ENCODE assay signal across 15 cellular contexts in the genomic region with DNA sequence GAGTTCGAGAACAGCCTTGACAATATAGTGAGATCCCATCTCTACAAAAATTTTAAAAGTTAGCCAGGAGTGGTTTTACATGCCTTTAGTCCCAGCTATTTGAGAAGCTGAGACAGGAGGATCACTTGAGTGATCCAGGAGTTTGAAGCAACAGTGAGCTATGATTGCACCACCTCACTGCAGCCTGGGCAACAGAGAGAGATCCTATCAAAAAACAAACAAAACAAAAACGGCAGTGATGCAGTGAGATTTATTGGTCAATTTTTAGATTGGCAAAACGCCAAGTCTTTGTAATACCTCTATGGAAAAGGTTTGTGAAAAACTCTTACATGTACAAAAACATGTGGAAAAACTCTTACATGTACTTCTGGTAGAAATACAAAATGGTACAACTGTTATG.
DNase-seq lines count a peak whose midpoint lies in the region; ATAC-seq, FAIRE-seq and TF ChIP-seq lines count a peak whose summit lies in the region.
"Had no signal": no experiment of that assay in that cellular context is flagged by ENCODE, and none has a peak within 500 bp of the region (broad histone marks: within the 10 kb centered on the region; RNA-seq: fewer than 3 reads in every experiment).

No MANE protein-coding gene starts in this region.

- dilution Hi-C loops in endothelial cell of umbilical vein (cut with MboI; ENCODE audit: extremely low pct_ligation_motif_present, low sequenced_read_pairs): no loop called here

- no peak for ATAC-seq in naive thymus-derived CD8-positive, alpha-beta T cell

- peak; percentile 3 for DNase-seq in DMS53 (lab: John Stamatoyannopoulos, UW)
- DNase-seq in DMS53 treated with DMSO at 0.1 percent for 48 hours (lab: John Stamatoyannopoulos, UW; ENCODE audit: unreplicated experiment): no peak
- peak; percentile 31 for DNase-seq in NCI-H69 (lab: John Stamatoyannopoulos, UW)
- DNase-seq in endothelial cell of umbilical vein (ENCODE audit: low read depth, low spot score): peak; percentile 56
- DNase-seq in mesothelial cell of epicardium (ENCODE audit: low spot score in 2 of 2, unreplicated experiment in 2 of 2): no peak
- DNase-seq in naive thymus-derived CD8-positive, alpha-beta T cell: no peak
- no peak for DNase-seq in HTR-8/SVneo (ENCODE audit: insufficient read length, low spot score)
- DNase-seq in activated T-cell treated with anti-CD3 and anti-CD28 coated beads, Interleukin-2, amount 50 U/mL, for 1 hour: no peak
- DNase-seq: caudate nucleus; NCI-H1436 treated with DMSO at 0.1 percent for 48 hours; stimulated activated CD4-positive, alpha-beta T cell treated with anti-CD3 and anti-CD28 coated beads, Interleukin-1b, Interleukin-23, amount 100 ng/mL, for 48 hours; stimulated activated CD8-positive, alpha-beta memory T cell treated with anti-CD3 and anti-CD28 coated beads, Interleukin-4, amount 100 ng/mL, for 48 hours; thyroid gland had no signal

- no peaks in the 10 kb centered on the region for H3K4me1 ChIP-seq in endothelial cell of umbilical vein (ENCODE audit: control insufficient read depth, extremely low read depth, insufficient read depth, low read length)
- H3K4me1 ChIP-seq: SJSA1, thyroid gland had no signal

- no peak for FAIRE-seq in endothelial cell of umbilical vein (lab: Jason Lieb, UNC)
- no peak for FAIRE-seq in HTR-8/SVneo (lab: Jason Lieb, UNC)

- no peaks in the 10 kb centered on the region for H3K27me3 ChIP-seq in endothelial cell of umbilical vein (ENCODE audit: control insufficient read depth in 2 of 2, insufficient read depth in 2 of 2, low read length in 2 of 2)
- H3K27me3 ChIP-seq: SJSA1, thyroid gland had no signal

- H2AFZ ChIP-seq in endothelial cell of umbilical vein (ENCODE audit: low read depth, low read length): no peak overlapping the region

- no peak overlapping the region for H3K4me3 Mint-ChIP-seq in mesothelial cell of epicardium
- H3K4me3 Mint-ChIP-seq in naive thymus-derived CD8-positive, alpha-beta T cell: no peak overlapping the region

- no peak for TF ChIP-seq CTCF in endothelial cell of umbilical vein (IDR thresholded peaks at IDR 0.05; ENCODE audit: extremely low read depth in 1 of 2, insufficient read depth in 1 of 2, low read depth in 1 of 2, low read length in 2 of 2)
- TF ChIP-seq CTCF in mesothelial cell of epicardium (IDR thresholded peaks at IDR 0.05; ENCODE audit: unreplicated experiment): no peak

- no peak overlapping the region for H3K4me3 ChIP-seq in endothelial cell of umbilical vein (replicated peaks in 1 of 3; ENCODE audit: insufficient read depth in 1 of 3, low read depth in 1 of 3, low read length in 3 of 3)
- H3K4me3 ChIP-seq: SJSA1, thyroid gland had no signal

- peak overlapping the region; percentile 54 for H3K27ac Mint-ChIP-seq in mesothelial cell of epicardium
- H3K27ac Mint-ChIP-seq in naive thymus-derived CD8-positive, alpha-beta T cell: no peak overlapping the region
- H3K27ac Mint-ChIP-seq: progenitor cell of endocrine pancreas had no signal

- H3K9ac ChIP-seq in endothelial cell of umbilical vein (replicated peaks; ENCODE audit: extremely low read depth, insufficient read depth, low read length): no peak overlapping the region

- no peaks in the 10 kb centered on the region for H3K9me1 ChIP-seq in endothelial cell of umbilical vein (replicated peaks; ENCODE audit: control insufficient read depth, extremely low read depth, insufficient read depth, low read length)

- H3K4me2 ChIP-seq in endothelial cell of umbilical vein (ENCODE audit: insufficient read depth, low read length): no peak overlapping the region

- no peak for TF ChIP-seq POLR2A in endothelial cell of umbilical vein (IDR thresholded peaks at IDR 0.05; ENCODE audit: low read depth, low read length)

- BruUV-seq in endothelial cell of umbilical vein (replicated peaks; lab: Mats Ljungman, UMichigan): no TSS peak

- no peaks in the 10 kb centered on the region for H3K9me3 ChIP-seq in endothelial cell of umbilical vein (replicated peaks; ENCODE audit: control insufficient read depth, insufficient read depth, low read length)
- H3K9me3 ChIP-seq: SJSA1, thyroid gland had no signal

- no peak overlapping the region for H3K27ac ChIP-seq in endothelial cell of umbilical vein (ENCODE audit: insufficient read depth, low read depth, low read length)
- H3K27ac ChIP-seq: SJSA1, thyroid gland had no signal

- CTCF ChIA-PET in endothelial cell of umbilical vein (lab: Charles Lee): interaction anchor here (0.7 kb wide), 1 partner anchor 486 kb away, joined by 3 read pairs; no protein-coding TSS in a partner anchor

- peaks cover 29% of the 10 kb centered on the region for H3K36me3 Mint-ChIP-seq in mesothelial cell of epicardium
- no peaks in the 10 kb centered on the region for H3K36me3 Mint-ChIP-seq in naive thymus-derived CD8-positive, alpha-beta T cell

- no peaks in the 10 kb centered on the region for H4K20me1 ChIP-seq in endothelial cell of umbilical vein (replicated peaks; ENCODE audit: control insufficient read depth, extremely low read depth, insufficient read depth, low read length)

- POLR2A ChIA-PET in endothelial cell of umbilical vein (lab: Charles Lee): no interaction called here
- POLR2A ChIA-PET in naive thymus-derived CD8-positive, alpha-beta T cell (lab: Charles Lee): no interaction called here

- intact Hi-C loops in endothelial cell of umbilical vein (cut with micrococcal nuclease): no loop called here

- no peaks in the 10 kb centered on the region for H3K79me2 ChIP-seq in endothelial cell of umbilical vein (ENCODE audit: control insufficient read depth, insufficient read depth, low read length)

- peaks cover 3% of the 10 kb centered on the region for H3K9me3 Mint-ChIP-seq in mesothelial cell of epicardium
- no peaks in the 10 kb centered on the region for H3K9me3 Mint-ChIP-seq in naive thymus-derived CD8-positive, alpha-beta T cell

- H3K4me1 Mint-ChIP-seq in mesothelial cell of epicardium: peaks cover 18% of the 10 kb centered on the region
- H3K4me1 Mint-ChIP-seq in naive thymus-derived CD8-positive, alpha-beta T cell: no peaks in the 10 kb centered on the region

- no peaks in the 10 kb centered on the region for H3K27me3 Mint-ChIP-seq in mesothelial cell of epicardium (ENCODE audit: low read depth)
- H3K27me3 Mint-ChIP-seq in naive thymus-derived CD8-positive, alpha-beta T cell: peaks cover 0 to 8% (median 0%) of the 10 kb centered on the region in 5 donors
- H3K27me3 Mint-ChIP-seq: progenitor cell of endocrine pancreas had no signal

- H3K36me3 ChIP-seq in endothelial cell of umbilical vein (ENCODE audit: control insufficient read depth in 2 of 2, extremely low read depth in 1 of 2, insufficient read depth in 2 of 2, low read length in 2 of 2): no peaks in the 10 kb centered on the region
- H3K36me3 ChIP-seq: SJSA1, thyroid gland had no signal

TF ChIP-seq in endothelial cell of umbilical vein, 7 proteins besides CTCF, POLR2A, EP300 and RAD21:
- TF ChIP-seq, protein P1, sequence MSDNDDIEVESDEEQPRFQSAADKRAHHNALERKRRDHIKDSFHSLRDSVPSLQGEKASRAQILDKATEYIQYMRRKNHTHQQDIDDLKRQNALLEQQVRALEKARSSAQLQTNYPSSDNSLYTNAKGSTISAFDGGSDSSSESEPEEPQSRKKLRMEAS (IDR thresholded peaks at IDR 0.05; ENCODE audit: insufficient read depth, insufficient read length): no peak
- TF ChIP-seq JUN (IDR thresholded peaks at IDR 0.05; ENCODE audit: borderline replicate concordance, insufficient read depth, insufficient read length, low read depth) (no peak), EZH2 (IDR thresholded peaks at IDR 0.05; ENCODE audit: borderline replicate concordance, low read depth, low read length, severe bottlenecking) (no peak), GATA2 (IDR thresholded peaks at IDR 0.05; ENCODE audit: insufficient read depth, insufficient read length, low read depth, low read length) (no peak), POLR2AphosphoS5 (IDR thresholded peaks at IDR 0.05; ENCODE audit: insufficient read depth, low read depth, low read length) (no peak), MYC (IDR thresholded peaks at IDR 0.05; ENCODE audit: low read depth, low read length) (no peak)
TF ChIP-seq in endothelial cell of umbilical vein: peak in this region for 0.

Comparison
In these comparisons a context has a peak if more than half of its experiments do, and no peak if none do; other contexts are left out.
1. DNase-seq: peak in DMS53 (single experiment), NCI-H69 (single experiment) and endothelial cell of umbilical vein (single experiment); none in DMS53 treated with DMSO at 0.1 percent for 48 hours (single experiment), mesothelial cell of epicardium (0 of 2), naive thymus-derived CD8-positive, alpha-beta T cell (0 of 10), HTR-8/SVneo (single experiment) and activated T-cell treated with anti-CD3 and anti-CD28 coated beads, Interleukin-2, amount 50 U/mL, for 1 hour (single experiment).